ENCODE assay signal across 18 cellular contexts in the genomic region with DNA sequence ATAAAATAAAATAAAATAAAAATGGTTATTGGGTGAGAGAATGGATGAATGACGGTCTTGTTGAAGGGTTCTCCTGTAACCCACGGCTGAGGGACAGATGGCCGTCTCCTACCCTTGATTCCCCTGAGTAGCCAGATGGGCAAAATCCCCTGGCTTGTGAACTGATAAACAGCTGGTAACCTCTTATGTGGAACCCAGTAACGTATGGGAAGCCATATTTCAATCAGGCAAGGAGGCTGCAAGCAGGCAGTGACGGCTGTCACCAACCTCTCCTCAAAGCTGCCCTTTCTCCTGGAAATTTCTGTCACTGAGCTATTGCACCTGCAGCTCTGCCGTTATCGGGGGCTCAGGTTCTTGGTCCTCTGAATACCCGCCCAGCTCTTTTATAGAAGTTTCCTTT.
"Had no signal": no experiment of that assay in that cellular context is flagged by ENCODE, and none has a peak within 500 bp of the region (broad histone marks: within the 10 kb centered on the region; RNA-seq: fewer than 3 reads in every experiment).

No MANE protein-coding gene starts in this region.

- H3K27ac Mint-ChIP-seq: immature natural killer cell; mesothelial cell of epicardium; nephron progenitor cell; stimulated activated memory B cell treated with anti-CD40 and anti-IgM and Interleukin-4, amounts not matched to agents 10 μg/mL and 1 μg/mL and 100 μg/mL, for 72 hours; stimulated activated naive CD8-positive, alpha-beta T cell treated with anti-CD3 and anti-CD28 coated beads, Interleukin-15, Interleukin-2, amounts not matched to agents 100 ng/mL and 50 ng/mL, for 24 hours had no signal

- ATAC-seq: gastroesophageal sphincter; left lung; right lobe of liver; stimulated activated memory B cell treated with anti-CD40 and anti-IgM and Interleukin-4, amounts not matched to agents 10 μg/mL and 1 μg/mL and 100 μg/mL, for 72 hours had no signal

- H3K36me3 Mint-ChIP-seq: immature natural killer cell; mesothelial cell of epicardium; stimulated activated memory B cell treated with anti-CD40 and anti-IgM and Interleukin-4, amounts not matched to agents 10 μg/mL and 1 μg/mL and 100 μg/mL, for 72 hours had no signal

- DNase-seq: dermis blood vessel endothelial cell; esophagus squamous epithelium; foreskin fibroblast; immature natural killer cell; left lung; nephron progenitor cell; retina; right lobe of liver; stimulated activated CD4-positive, alpha-beta T cell treated with anti-CD3 and anti-CD28 coated beads, Interleukin-15, amount 100 ng/mL, for 24 hours; stimulated activated CD4-positive, alpha-beta T cell treated with anti-CD3 and anti-CD28 coated beads, Interleukin-1b, Interleukin-23, amount 100 ng/mL, for 48 hours; stimulated activated CD4-positive, alpha-beta T cell treated with anti-CD3 and anti-CD28 coated beads, Interleukin-4, amount 100 ng/mL, for 24 hours; tibial artery; upper lobe of left lung; uterus had no signal

- H3K4me1 Mint-ChIP-seq: immature natural killer cell; stimulated activated memory B cell treated with anti-CD40 and anti-IgM and Interleukin-4, amounts not matched to agents 10 μg/mL and 1 μg/mL and 100 μg/mL, for 72 hours had no signal

- H3K4me3 Mint-ChIP-seq: immature natural killer cell; mesothelial cell of epicardium; nephron progenitor cell; stimulated activated memory B cell treated with anti-CD40 and anti-IgM and Interleukin-4, amounts not matched to agents 10 μg/mL and 1 μg/mL and 100 μg/mL, for 72 hours; stimulated activated naive CD8-positive, alpha-beta T cell treated with anti-CD3 and anti-CD28 coated beads, Interleukin-15, Interleukin-2, amounts not matched to agents 100 ng/mL and 50 ng/mL, for 24 hours had no signal

- H3K9me3 Mint-ChIP-seq: immature natural killer cell; mesothelial cell of epicardium; nephron progenitor cell; stimulated activated memory B cell treated with anti-CD40 and anti-IgM and Interleukin-4, amounts not matched to agents 10 μg/mL and 1 μg/mL and 100 μg/mL, for 72 hours; stimulated activated naive CD8-positive, alpha-beta T cell treated with anti-CD3 and anti-CD28 coated beads, Interleukin-15, Interleukin-2, amounts not matched to agents 100 ng/mL and 50 ng/mL, for 24 hours had no signal
